Comparison of ENCODE assay signal across 1 cellular context in the genomic region with DNA sequence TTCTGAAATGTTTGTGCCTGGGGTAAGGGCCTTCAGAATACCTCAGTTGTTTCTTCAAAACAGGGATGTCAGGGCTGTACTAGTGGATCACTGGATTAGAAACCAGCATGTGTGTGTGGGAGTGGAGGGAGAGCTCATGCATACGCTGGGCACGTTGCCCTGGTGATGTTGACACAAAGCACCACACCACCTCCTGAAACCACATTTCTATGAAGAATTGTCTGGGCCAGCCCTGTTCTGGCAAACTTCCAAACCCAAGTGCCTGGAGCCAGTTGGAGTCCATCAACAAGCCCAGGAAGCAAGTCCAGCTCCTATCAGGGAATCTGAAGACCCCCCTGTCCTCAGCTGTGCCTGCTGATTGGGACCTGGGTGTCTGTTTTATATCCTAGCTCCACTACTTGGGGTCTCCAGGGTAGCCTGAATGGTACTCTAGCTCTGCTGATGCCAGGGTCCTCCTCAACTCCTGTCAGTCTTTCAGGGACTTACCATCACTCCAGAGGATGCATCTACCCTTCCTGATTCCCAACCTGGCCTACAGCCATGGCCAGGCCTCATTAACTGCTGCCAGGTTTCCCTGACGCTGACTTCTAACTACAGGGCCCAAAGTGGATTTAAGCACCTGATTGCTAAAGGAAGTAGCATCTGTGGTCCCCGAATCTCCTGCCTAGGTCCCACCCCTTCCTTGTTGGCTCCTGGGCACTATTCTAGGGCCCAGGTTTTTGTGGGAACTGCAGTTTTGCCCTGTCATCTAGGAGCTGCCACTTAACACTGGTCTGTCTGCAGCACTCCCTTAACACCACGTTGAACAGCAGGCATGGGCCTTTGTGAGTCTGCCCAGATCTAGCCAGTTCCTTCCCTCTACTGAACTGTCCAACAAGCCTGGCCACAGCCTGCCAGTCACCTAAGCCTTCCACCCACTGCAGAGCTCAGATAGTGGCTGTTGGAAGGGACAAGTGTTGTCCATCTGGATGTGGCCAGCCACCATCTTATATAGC.
TF ChIP-seq lines count a peak whose summit lies in the region.

No MANE protein-coding gene starts in this region.

TF ChIP-seq in HEK293, 187 proteins besides CTCF, POLR2A, EP300 and RAD21 (continued from another document and continues in another):
- TF ChIP-seq ZNF654 (tag by site-specific recombination; IDR thresholded peaks at IDR 0.05; ENCODE audit: low read depth) (no peak), KLF7 (tag by site-specific recombination; IDR thresholded peaks at IDR 0.05; ENCODE audit: borderline replicate concordance) (no peak), ZNF558 (tag by site-specific recombination; IDR thresholded peaks at IDR 0.05) (0 out of 2 replicates have a peak, but pooled peaks have one; percentile 21), ZNF560 (tag by site-specific recombination; IDR thresholded peaks at IDR 0.05; ENCODE audit: borderline replicate concordance) (no peak), ZNF777 (tag by site-specific recombination; IDR thresholded peaks at IDR 0.05; ENCODE audit: borderline replicate concordance) (no peak), ZBTB21 (tag by site-specific recombination; IDR thresholded peaks at IDR 0.05) (no peak), ZNF341 (tag by site-specific recombination; IDR thresholded peaks at IDR 0.05; ENCODE audit: low read depth) (0 out of 2 replicates have a peak, but pooled peaks have one; percentile 29), ZNF701 (tag by site-specific recombination; IDR thresholded peaks at IDR 0.05) (no peak), ZNF626 (tag by site-specific recombination; IDR thresholded peaks at IDR 0.05) (no peak), ZNF211 (tag by site-specific recombination; IDR thresholded peaks at IDR 0.05; ENCODE audit: low read depth) (no peak), ZFP37 (tag by site-specific recombination; IDR thresholded peaks at IDR 0.05) (no peak), ZNF600 (tag by site-specific recombination; IDR thresholded peaks at IDR 0.05) (peak; percentile 70), KLF9 (tag by site-specific recombination; IDR thresholded peaks at IDR 0.05; ENCODE audit: low read depth) (no peak; the same call in 1 of the 2 replicates), ZNF202 (tag by site-specific recombination; IDR thresholded peaks at IDR 0.05; ENCODE audit: borderline replicate concordance) (no peak), ZNF791 (tag by site-specific recombination; IDR thresholded peaks at IDR 0.05) (no peak), ZNF132 (tag by site-specific recombination; IDR thresholded peaks at IDR 0.05; ENCODE audit: borderline replicate concordance) (no peak), ZFP41 (tag by site-specific recombination; IDR thresholded peaks at IDR 0.05; ENCODE audit: borderline replicate concordance) (no peak), ZNF521 (tag by site-specific recombination; IDR thresholded peaks at IDR 0.05) (no peak), ZNF10 (tag by site-specific recombination; IDR thresholded peaks at IDR 0.05) (no peak; the same call in 1 of the 2 replicates), ZNF76 (tag by site-specific recombination; IDR thresholded peaks at IDR 0.05; ENCODE audit: borderline replicate concordance, low read depth) (no peak), ZNF624 (tag by site-specific recombination; IDR thresholded peaks at IDR 0.05) (no peak), ZBTB20 (tag by site-specific recombination; IDR thresholded peaks at IDR 0.05) (peak; percentile 56), FEZF1 (tag by site-specific recombination; IDR thresholded peaks at IDR 0.05) (no peak), GLIS1 (tag by site-specific recombination; IDR thresholded peaks at IDR 0.05) (peak; percentile 54; the same call in 1 of the 2 replicates), GLIS2 (tag by site-specific recombination; IDR thresholded peaks at IDR 0.05) (no peak; the same call in 1 of the 2 replicates), SETDB1 (IDR thresholded peaks at IDR 0.05; ENCODE audit: insufficient read length, low read length) (no peak), ZNF16 (tag by site-specific recombination; IDR thresholded peaks at IDR 0.05; ENCODE audit: low read depth) (no peak), ZNF239 (tag by site-specific recombination; IDR thresholded peaks at IDR 0.05) (no peak)
- TF ChIP-seq, protein P1, sequence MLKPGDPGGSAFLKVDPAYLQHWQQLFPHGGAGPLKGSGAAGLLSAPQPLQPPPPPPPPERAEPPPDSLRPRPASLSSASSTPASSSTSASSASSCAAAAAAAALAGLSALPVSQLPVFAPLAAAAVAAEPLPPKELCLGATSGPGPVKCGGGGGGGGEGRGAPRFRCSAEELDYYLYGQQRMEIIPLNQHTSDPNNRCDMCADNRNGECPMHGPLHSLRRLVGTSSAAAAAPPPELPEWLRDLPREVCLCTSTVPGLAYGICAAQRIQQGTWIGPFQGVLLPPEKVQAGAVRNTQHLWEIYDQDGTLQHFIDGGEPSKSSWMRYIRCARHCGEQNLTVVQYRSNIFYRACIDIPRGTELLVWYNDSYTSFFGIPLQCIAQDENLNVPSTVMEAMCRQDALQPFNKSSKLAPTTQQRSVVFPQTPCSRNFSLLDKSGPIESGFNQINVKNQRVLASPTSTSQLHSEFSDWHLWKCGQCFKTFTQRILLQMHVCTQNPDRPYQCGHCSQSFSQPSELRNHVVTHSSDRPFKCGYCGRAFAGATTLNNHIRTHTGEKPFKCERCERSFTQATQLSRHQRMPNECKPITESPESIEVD (tag by site-specific recombination; IDR thresholded peaks at IDR 0.05), result peak; percentile 62
- TF ChIP-seq, protein P2, sequence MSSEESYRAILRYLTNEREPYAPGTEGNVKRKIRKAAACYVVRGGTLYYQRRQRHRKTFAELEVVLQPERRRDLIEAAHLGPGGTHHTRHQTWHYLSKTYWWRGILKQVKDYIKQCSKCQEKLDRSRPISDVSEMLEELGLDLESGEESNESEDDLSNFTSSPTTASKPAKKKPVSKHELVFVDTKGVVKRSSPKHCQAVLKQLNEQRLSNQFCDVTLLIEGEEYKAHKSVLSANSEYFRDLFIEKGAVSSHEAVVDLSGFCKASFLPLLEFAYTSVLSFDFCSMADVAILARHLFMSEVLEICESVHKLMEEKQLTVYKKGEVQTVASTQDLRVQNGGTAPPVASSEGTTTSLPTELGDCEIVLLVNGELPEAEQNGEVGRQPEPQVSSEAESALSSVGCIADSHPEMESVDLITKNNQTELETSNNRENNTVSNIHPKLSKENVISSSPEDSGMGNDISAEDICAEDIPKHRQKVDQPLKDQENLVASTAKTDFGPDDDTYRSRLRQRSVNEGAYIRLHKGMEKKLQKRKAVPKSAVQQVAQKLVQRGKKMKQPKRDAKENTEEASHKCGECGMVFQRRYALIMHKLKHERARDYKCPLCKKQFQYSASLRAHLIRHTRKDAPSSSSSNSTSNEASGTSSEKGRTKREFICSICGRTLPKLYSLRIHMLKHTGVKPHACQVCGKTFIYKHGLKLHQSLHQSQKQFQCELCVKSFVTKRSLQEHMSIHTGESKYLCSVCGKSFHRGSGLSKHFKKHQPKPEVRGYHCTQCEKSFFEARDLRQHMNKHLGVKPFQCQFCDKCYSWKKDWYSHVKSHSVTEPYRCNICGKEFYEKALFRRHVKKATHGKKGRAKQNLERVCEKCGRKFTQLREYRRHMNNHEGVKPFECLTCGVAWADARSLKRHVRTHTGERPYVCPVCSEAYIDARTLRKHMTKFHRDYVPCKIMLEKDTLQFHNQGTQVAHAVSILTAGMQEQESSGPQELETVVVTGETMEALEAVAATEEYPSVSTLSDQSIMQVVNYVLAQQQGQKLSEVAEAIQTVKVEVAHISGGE (tag by site-specific recombination; conservative IDR thresholded peaks at IDR 0.05; ENCODE audit: low read depth), result no peak
- TF ChIP-seq, protein P3, sequence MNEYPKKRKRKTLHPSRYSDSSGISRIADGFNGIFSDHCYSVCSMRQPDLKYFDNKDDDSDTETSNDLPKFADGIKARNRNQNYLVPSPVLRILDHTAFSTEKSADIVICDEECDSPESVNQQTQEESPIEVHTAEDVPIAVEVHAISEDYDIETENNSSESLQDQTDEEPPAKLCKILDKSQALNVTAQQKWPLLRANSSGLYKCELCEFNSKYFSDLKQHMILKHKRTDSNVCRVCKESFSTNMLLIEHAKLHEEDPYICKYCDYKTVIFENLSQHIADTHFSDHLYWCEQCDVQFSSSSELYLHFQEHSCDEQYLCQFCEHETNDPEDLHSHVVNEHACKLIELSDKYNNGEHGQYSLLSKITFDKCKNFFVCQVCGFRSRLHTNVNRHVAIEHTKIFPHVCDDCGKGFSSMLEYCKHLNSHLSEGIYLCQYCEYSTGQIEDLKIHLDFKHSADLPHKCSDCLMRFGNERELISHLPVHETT (tag by site-specific recombination; IDR thresholded peaks at IDR 0.05), result no peak
- TF ChIP-seq, protein P4, sequence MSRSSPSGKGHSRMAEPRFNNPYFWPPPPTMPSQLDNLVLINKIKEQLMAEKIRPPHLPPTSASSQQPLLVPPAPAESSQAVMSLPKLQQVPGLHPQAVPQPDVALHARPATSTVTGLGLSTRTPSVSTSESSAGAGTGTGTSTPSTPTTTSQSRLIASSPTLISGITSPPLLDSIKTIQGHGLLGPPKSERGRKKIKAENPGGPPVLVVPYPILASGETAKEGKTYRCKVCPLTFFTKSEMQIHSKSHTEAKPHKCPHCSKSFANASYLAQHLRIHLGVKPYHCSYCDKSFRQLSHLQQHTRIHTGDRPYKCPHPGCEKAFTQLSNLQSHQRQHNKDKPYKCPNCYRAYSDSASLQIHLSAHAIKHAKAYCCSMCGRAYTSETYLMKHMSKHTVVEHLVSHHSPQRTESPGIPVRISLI (tag by site-specific recombination; IDR thresholded peaks at IDR 0.05), result no peak
- TF ChIP-seq, protein P5, sequence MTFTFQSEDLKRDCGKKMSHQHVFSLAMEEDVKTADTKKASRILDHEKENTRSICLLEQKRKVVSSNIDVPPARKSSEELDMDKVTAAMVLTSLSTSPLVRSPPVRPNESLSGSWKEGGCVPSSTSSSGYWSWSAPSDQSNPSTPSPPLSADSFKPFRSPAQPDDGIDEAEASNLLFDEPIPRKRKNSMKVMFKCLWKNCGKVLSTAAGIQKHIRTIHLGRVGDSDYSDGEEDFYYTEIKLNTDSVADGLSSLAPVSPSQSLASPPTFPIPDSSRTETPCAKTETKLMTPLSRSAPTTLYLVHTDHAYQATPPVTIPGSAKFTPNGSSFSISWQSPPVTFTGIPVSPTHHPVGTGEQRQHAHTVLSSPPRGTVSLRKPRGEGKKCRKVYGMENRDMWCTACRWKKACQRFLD (tag by site-specific recombination; IDR thresholded peaks at IDR 0.05), result no peak
- TF ChIP-seq, protein P6, sequence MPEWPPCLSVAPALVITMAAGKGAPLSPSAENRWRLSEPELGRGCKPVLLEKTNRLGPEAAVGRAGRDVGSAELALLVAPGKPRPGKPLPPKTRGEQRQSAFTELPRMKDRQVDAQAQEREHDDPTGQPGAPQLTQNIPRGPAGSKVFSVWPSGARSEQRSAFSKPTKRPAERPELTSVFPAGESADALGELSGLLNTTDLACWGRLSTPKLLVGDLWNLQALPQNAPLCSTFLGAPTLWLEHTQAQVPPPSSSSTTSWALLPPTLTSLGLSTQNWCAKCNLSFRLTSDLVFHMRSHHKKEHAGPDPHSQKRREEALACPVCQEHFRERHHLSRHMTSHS (tag by site-specific recombination; IDR thresholded peaks at IDR 0.05), result no peak
- TF ChIP-seq, protein P7, sequence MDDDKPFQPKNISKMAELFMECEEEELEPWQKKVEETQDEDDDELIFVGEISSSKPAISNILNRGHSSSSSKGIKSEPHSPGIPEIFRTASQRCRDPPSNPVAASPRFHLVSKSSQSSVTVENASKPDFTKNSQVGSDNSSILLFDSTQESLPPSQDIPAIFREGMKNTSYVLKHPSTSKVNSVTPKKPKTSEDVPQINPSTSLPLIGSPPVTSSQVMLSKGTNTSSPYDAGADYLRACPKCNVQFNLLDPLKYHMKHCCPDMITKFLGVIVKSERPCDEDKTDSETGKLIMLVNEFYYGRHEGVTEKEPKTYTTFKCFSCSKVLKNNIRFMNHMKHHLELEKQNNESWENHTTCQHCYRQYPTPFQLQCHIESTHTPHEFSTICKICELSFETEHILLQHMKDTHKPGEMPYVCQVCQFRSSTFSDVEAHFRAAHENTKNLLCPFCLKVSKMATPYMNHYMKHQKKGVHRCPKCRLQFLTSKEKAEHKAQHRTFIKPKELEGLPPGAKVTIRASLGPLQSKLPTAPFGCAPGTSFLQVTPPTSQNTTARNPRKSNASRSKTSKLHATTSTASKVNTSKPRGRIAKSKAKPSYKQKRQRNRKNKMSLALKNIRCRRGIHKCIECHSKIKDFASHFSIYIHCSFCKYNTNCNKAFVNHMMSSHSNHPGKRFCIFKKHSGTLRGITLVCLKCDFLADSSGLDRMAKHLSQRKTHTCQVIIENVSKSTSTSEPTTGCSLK (tag by site-specific recombination; IDR thresholded peaks at IDR 0.05), result no peak
- TF ChIP-seq, protein P8, sequence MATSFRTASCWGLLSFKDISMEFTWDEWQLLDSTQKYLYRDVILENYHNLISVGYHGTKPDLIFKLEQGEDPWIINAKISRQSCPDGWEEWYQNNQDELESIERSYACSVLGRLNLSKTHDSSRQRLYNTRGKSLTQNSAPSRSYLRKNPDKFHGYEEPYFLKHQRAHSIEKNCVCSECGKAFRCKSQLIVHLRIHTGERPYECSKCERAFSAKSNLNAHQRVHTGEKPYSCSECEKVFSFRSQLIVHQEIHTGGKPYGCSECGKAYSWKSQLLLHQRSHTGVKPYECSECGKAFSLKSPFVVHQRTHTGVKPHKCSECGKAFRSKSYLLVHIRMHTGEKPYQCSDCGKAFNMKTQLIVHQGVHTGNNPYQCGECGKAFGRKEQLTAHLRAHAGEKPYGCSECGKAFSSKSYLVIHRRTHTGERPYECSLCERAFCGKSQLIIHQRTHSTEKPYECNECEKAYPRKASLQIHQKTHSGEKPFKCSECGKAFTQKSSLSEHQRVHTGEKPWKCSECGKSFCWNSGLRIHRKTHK (tag by site-specific recombination; IDR thresholded peaks at IDR 0.05), result no peak
- TF ChIP-seq, protein P9, sequence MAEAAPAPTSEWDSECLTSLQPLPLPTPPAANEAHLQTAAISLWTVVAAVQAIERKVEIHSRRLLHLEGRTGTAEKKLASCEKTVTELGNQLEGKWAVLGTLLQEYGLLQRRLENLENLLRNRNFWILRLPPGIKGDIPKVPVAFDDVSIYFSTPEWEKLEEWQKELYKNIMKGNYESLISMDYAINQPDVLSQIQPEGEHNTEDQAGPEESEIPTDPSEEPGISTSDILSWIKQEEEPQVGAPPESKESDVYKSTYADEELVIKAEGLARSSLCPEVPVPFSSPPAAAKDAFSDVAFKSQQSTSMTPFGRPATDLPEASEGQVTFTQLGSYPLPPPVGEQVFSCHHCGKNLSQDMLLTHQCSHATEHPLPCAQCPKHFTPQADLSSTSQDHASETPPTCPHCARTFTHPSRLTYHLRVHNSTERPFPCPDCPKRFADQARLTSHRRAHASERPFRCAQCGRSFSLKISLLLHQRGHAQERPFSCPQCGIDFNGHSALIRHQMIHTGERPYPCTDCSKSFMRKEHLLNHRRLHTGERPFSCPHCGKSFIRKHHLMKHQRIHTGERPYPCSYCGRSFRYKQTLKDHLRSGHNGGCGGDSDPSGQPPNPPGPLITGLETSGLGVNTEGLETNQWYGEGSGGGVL (tag by site-specific recombination; IDR thresholded peaks at IDR 0.05), result peak; percentile 72; the same call in 1 of the 2 replicates
- TF ChIP-seq, protein P10, sequence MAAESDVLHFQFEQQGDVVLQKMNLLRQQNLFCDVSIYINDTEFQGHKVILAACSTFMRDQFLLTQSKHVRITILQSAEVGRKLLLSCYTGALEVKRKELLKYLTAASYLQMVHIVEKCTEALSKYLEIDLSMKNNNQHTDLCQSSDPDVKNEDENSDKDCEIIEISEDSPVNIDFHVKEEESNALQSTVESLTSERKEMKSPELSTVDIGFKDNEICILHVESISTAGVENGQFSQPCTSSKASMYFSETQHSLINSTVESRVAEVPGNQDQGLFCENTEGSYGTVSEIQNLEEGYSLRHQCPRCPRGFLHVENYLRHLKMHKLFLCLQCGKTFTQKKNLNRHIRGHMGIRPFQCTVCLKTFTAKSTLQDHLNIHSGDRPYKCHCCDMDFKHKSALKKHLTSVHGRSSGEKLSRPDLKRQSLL (tag by site-specific recombination; IDR thresholded peaks at IDR 0.05), result peak; percentile 85
